In genomic region chr11:128501008-128501407, GRCh38 we compare ENCODE assay signal across 10 cellular contexts.
DNase-seq lines count a peak whose midpoint lies in the region; ATAC-seq and TF ChIP-seq lines count a peak whose summit lies in the region.
"Had no signal": no experiment of that assay in that cellular context is flagged by ENCODE, and none has a peak within 500 bp of the region (broad histone marks: within the 10 kb centered on the region; RNA-seq: fewer than 3 reads in every experiment).

No MANE protein-coding gene starts in this region.

- H3K27me3 Mint-ChIP-seq in CD8-positive, alpha-beta memory T cell, result peaks cover 0 to 2% of the 10 kb centered on the region in 2 donors

- no peak overlapping the region for H2AFZ ChIP-seq in Karpas-422 (ENCODE audit: low read length)
- H2AFZ ChIP-seq: hepatocyte had no signal

- H3K79me2 ChIP-seq in Karpas-422 (ENCODE audit: low read length), result peaks cover 100% of the 10 kb centered on the region

- CTCF ChIA-PET in CD8-positive, alpha-beta memory T cell (lab: Charles Lee), result interaction anchor here (0.8 to 3.4 kb wide), 8 partner anchors 8 to 311 kb away, joined by 3 to 12 read pairs (median 4); no protein-coding TSS in a partner anchor

- no peak for TF ChIP-seq EP300 in sigmoid colon (IDR thresholded peaks at IDR 0.05)

- peak overlapping the region; percentile 88 to 99 (median 98) for H3K27ac Mint-ChIP-seq in CD8-positive, alpha-beta memory T cell

- no peaks in the 10 kb centered on the region for H3K27me3 ChIP-seq in CD8-positive, alpha-beta memory T cell (ENCODE audit: insufficient read depth, low read length, poor library complexity, severe bottlenecking)
- no peaks in the 10 kb centered on the region for H3K27me3 ChIP-seq in Karpas-422 (ENCODE audit: low read length)
- H3K27me3 ChIP-seq in colonic mucosa, result no peaks in the 10 kb centered on the region
- no peaks in the 10 kb centered on the region for H3K27me3 ChIP-seq in sigmoid colon
- no peaks in the 10 kb centered on the region for H3K27me3 ChIP-seq in BE2C
- H3K27me3 ChIP-seq: hepatocyte had no signal

- H4K20me1 ChIP-seq in Karpas-422 (ENCODE audit: insufficient read depth, low read depth, low read length), result peaks cover 39% of the 10 kb centered on the region

- 67 to 73% methylated on average over 4 of the region's 4 CpGs for WGBS in sigmoid colon, 2 donors

- no peaks in the 10 kb centered on the region for H3K9me2 ChIP-seq in Karpas-422 (replicated peaks; ENCODE audit: insufficient read depth, low read length)

- TF ChIP-seq CTCF in colonic mucosa (IDR thresholded peaks at IDR 0.05) (no peak), sigmoid colon (IDR thresholded peaks at IDR 0.05) (no peak), BE2C (IDR thresholded peaks at IDR 0.05; ENCODE audit: low read depth, low read length) (no peak)

- peaks cover 97 to 100% (median 99%) of the 10 kb centered on the region in 3 donors for H3K4me1 Mint-ChIP-seq in CD8-positive, alpha-beta memory T cell

- peaks cover 100% of the 10 kb centered on the region for H3K4me1 ChIP-seq in CD8-positive, alpha-beta memory T cell (ENCODE audit: insufficient read depth, low read length)
- H3K4me1 ChIP-seq in Karpas-422 (ENCODE audit: low read length) (peaks cover 100% of the 10 kb centered on the region), colonic mucosa (peaks cover 25% of the 10 kb centered on the region), sigmoid colon (peaks cover 0 to 88% (median 81%) of the 10 kb centered on the region in 4 donors), BE2C (peaks cover 13% of the 10 kb centered on the region)

- TF ChIP-seq POLR2A in sigmoid colon (IDR thresholded peaks at IDR 0.05), result no peak

- H3K4me3 Mint-ChIP-seq in CD8-positive, alpha-beta memory T cell, result peak overlapping the region; percentile 82 to 99 (median 90)

- intact Hi-C loops in colonic mucosa (cut with DNase I) (no loop called here), sigmoid colon (cut with DNase I) (loop anchor here (5.0 kb wide), 1 partner anchor 99 kb away; no protein-coding TSS in a partner anchor)

- POLR2A ChIA-PET in CD8-positive, alpha-beta memory T cell (lab: Charles Lee), result interaction anchor here (0.8 to 3.8 kb wide), 5 partner anchors 11 to 24 kb away, joined by 3 to 17 read pairs (median 12); no protein-coding TSS in a partner anchor

- peaks cover 27% of the 10 kb centered on the region for H3K36me3 ChIP-seq in CD8-positive, alpha-beta memory T cell (ENCODE audit: insufficient read depth, low read length)
- H3K36me3 ChIP-seq in Karpas-422 (ENCODE audit: insufficient read depth, low read length), result 0 out of 2 replicates have a peak, but pooled peaks cover 3% of the 10 kb centered on the region
- no peaks in the 10 kb centered on the region for H3K36me3 ChIP-seq in colonic mucosa
- H3K36me3 ChIP-seq in sigmoid colon, result no peaks in the 10 kb centered on the region
- H3K36me3 ChIP-seq in BE2C, result no peaks in the 10 kb centered on the region

- no peak for ATAC-seq in esophagus mucosa
- ATAC-seq in GM18909 (IDR thresholded peaks at IDR 0.05; ENCODE audit: poor library complexity, unreplicated experiment), result no peak

- H3K9ac ChIP-seq in Karpas-422 (ENCODE audit: low read length) (peak overlapping the region; percentile 17; the same call in 1 of the 2 replicates), colonic mucosa (ENCODE audit: low read depth in 2 of 2, low read length in 2 of 2) (no peak overlapping the region)

- H3K27ac ChIP-seq in CD8-positive, alpha-beta memory T cell (ENCODE audit: low read depth, low read length), result no peak overlapping the region
- peak overlapping the region; percentile 93 for H3K27ac ChIP-seq in Karpas-422 (ENCODE audit: low read length)
- peak overlapping the region; percentile 36 for H3K27ac ChIP-seq in colonic mucosa
- peak overlapping the region in 3 of 4 donors; percentile 43 to 87 (median 54) for H3K27ac ChIP-seq in sigmoid colon

- H3K9me3 Mint-ChIP-seq in CD8-positive, alpha-beta memory T cell, result no peaks in the 10 kb centered on the region

- no peaks in the 10 kb centered on the region for H3K9me3 ChIP-seq in CD8-positive, alpha-beta memory T cell (ENCODE audit: low read length)
- H3K9me3 ChIP-seq in Karpas-422 (ENCODE audit: low read length), result no peaks in the 10 kb centered on the region
- no peaks in the 10 kb centered on the region for H3K9me3 ChIP-seq in colonic mucosa
- no peaks in the 10 kb centered on the region for H3K9me3 ChIP-seq in sigmoid colon
- no peaks in the 10 kb centered on the region for H3K9me3 ChIP-seq in BE2C

- H3K4me3 ChIP-seq in CD8-positive, alpha-beta memory T cell (ENCODE audit: low read length), result peak overlapping the region; percentile 37
- peak overlapping the region; percentile 3; the same call in 1 of the 2 replicates for H3K4me3 ChIP-seq in Karpas-422 (ENCODE audit: low read length)
- no peak overlapping the region for H3K4me3 ChIP-seq in colonic mucosa
- no peak overlapping the region for H3K4me3 ChIP-seq in sigmoid colon
- H3K4me3 ChIP-seq in BE2C (ENCODE audit: low read depth, low read length), result no peak overlapping the region
- H3K4me3 ChIP-seq: hepatocyte had no signal

- DNase-seq in CD8-positive, alpha-beta memory T cell, result no peak
- no peak for DNase-seq in Karpas-422
- no peak for DNase-seq in colonic mucosa
- DNase-seq in sigmoid colon, result no peak
- no peak for DNase-seq in BE2C
- no peak for DNase-seq in Ammon's horn (ENCODE audit: low spot score)
- DNase-seq: stimulated activated CD4-positive, alpha-beta T cell treated with anti-CD3 and anti-CD28 coated beads, Interleukin-1b, Interleukin-23, amount 100 ng/mL, for 48 hours had no signal

- peaks cover 4 to 88% (median 32%) of the 10 kb centered on the region in 3 donors for H3K36me3 Mint-ChIP-seq in CD8-positive, alpha-beta memory T cell

- peak overlapping the region; percentile 60 for H3K4me2 ChIP-seq in Karpas-422 (ENCODE audit: low read depth, low read length, poor library complexity, severe bottlenecking)

Comparison
In these comparisons a context has a peak if more than half of its experiments do, and no peak if none do; other contexts are left out.
1. H3K4me3 ChIP-seq: peak in CD8-positive, alpha-beta memory T cell (single experiment) and Karpas-422 (single experiment); none in colonic mucosa (single experiment), sigmoid colon (0 of 4) and BE2C (single experiment).